Comparison of ENCODE assay signal across 25 cellular contexts in the genomic region with DNA sequence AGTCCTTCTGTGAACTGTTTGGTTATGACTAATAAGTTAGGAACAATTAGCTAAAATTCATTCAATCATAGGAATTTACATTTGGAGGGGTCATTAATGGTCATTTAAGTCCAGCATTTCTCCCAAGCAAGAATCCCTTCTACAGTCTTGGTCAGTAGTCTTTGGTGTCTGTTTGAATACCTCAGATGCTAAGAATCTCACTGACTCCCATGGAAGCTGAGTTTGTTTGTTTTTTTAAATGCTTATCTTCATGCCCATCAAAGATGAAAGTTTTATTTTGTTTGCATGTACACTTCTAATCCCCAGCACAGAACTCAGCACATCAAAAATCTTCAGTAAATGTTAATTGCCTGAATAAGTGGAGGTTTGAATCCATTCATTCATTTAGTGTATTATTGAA. TPM values are rescaled to one million over a fixed set of nuclear protein-coding genes. Genes with fewer than 3 reads are reported as not detected.
DNase-seq lines count a peak whose midpoint lies in the region; ATAC-seq, FAIRE-seq and TF ChIP-seq lines count a peak whose summit lies in the region.
"Had no signal": no experiment of that assay in that cellular context is flagged by ENCODE, and none has a peak within 500 bp of the region (broad histone marks: within the 10 kb centered on the region; RNA-seq: fewer than 3 reads in every experiment).

No MANE protein-coding gene starts in this region.

- H2AFZ ChIP-seq in keratinocyte (ENCODE audit: control insufficient read depth, low read length) = no peak overlapping the region

- H3K9me1 ChIP-seq in keratinocyte (ENCODE audit: control insufficient read depth, extremely low read depth, insufficient read depth, low read length) = no peaks in the 10 kb centered on the region

- H3K27ac ChIP-seq in 22Rv1 = peak overlapping the region; percentile 78
- H3K27ac ChIP-seq in keratinocyte (ENCODE audit: control insufficient read depth, insufficient read depth, low read length) = no peak overlapping the region
- no peak overlapping the region for H3K27ac ChIP-seq in esophagus muscularis mucosa (replicated peaks in 1 of 4)
- H3K27ac ChIP-seq: Peyer's patch had no signal

- H3K4me2 ChIP-seq in keratinocyte (ENCODE audit: control insufficient read depth, extremely low read depth, insufficient read depth, low read depth, low read length) = no peak overlapping the region

- DNase-seq in LNCaP clone FGC (ENCODE audit: low read depth) (peak; percentile 78), choroid plexus epithelial cell (ENCODE audit: low read depth) (peak; percentile 69), keratinocyte (ENCODE audit: low read depth, low spot score) (no peak), inferior parietal cortex (ENCODE audit: extremely low spot score) (no peak), esophagus muscularis mucosa (ENCODE audit: extremely low spot score) (no peak), OCI-M1 (lab: John Stamatoyannopoulos, UW) (no peak)
- DNase-seq: 8988T; AML-193; C1 segment of cervical spinal cord; CD8-positive, alpha-beta T cell; DMS153; GDM1; KG1; NCI-H1105 treated with DMSO at 0.1 percent for 48 hours; NCI-H2029 treated with DMSO at 0.1 percent for 48 hours; NCI-H226; NCI-H510A treated with DMSO at 0.1 percent for 48 hours; NCI-H748 treated with DMSO at 0.1 percent for 48 hours; NK-92 treated with Interleukin-12 subunit alpha and Interleukin-12 subunit beta, amount 100 ng/mL, for 24 hours; Peyer's patch had no signal

- H3K79me2 ChIP-seq in keratinocyte (ENCODE audit: control insufficient read depth, insufficient read depth, low read length) = no peaks in the 10 kb centered on the region

- no peak for TF ChIP-seq EP300 in esophagus muscularis mucosa (IDR thresholded peaks at IDR 0.05)

- peak; percentile 46 for FAIRE-seq in keratinocyte (lab: Jason Lieb, UNC)
- FAIRE-seq: GM19239, H1 had no signal

- H3K36me3 ChIP-seq in keratinocyte (ENCODE audit: control insufficient read depth in 2 of 2, extremely low read depth in 1 of 2, insufficient read depth in 2 of 2, low read length in 2 of 2) = no peaks in the 10 kb centered on the region
- no peaks in the 10 kb centered on the region for H3K36me3 ChIP-seq in esophagus muscularis mucosa
- H3K36me3 ChIP-seq: Peyer's patch had no signal

- TF ChIP-seq POLR2A in esophagus muscularis mucosa (IDR thresholded peaks at IDR 0.05; ENCODE audit: low read depth) = no peak

- no peaks in the 10 kb centered on the region for H4K20me1 ChIP-seq in keratinocyte (ENCODE audit: control insufficient read depth, extremely low read depth, insufficient read depth, low read length)

- H3K9ac ChIP-seq in keratinocyte (ENCODE audit: control insufficient read depth, extremely low read depth, insufficient read depth, low read length) = no peak overlapping the region

- H3K4me1 ChIP-seq in keratinocyte (ENCODE audit: control insufficient read depth, extremely low read depth, insufficient read depth, low read length) = peaks cover 9% of the 10 kb centered on the region
- H3K4me1 ChIP-seq in esophagus muscularis mucosa = peaks cover 7 to 18% (median 10%) of the 10 kb centered on the region in 4 donors

- H3K27me3 ChIP-seq in keratinocyte (ENCODE audit: control insufficient read depth, extremely low read depth, insufficient read depth, low read length) (no peaks in the 10 kb centered on the region), esophagus muscularis mucosa (no peaks in the 10 kb centered on the region)
- H3K27me3 ChIP-seq: Peyer's patch had no signal

- H3K9me3 ChIP-seq in keratinocyte (ENCODE audit: control insufficient read depth, low read depth, low read length) (peaks cover 1% of the 10 kb centered on the region), esophagus muscularis mucosa (no peaks in the 10 kb centered on the region)
- H3K9me3 ChIP-seq: Peyer's patch had no signal

- intact Hi-C loops in esophagus muscularis mucosa (cut with DNase I) = no loop called here

- dilution Hi-C loops in keratinocyte (cut with MboI; ENCODE audit: extremely low pct_ligation_motif_present, low sequenced_read_pairs) = no loop called here

- no peak for ATAC-seq in HG02884 (IDR thresholded peaks at IDR 0.05; ENCODE audit: unreplicated experiment)
- ATAC-seq: CD8-positive, alpha-beta T cell; HCT116 had no signal

- no peak for TF ChIP-seq CTCF in 22Rv1 (IDR thresholded peaks at IDR 0.05)
- no peak for TF ChIP-seq CTCF in LNCaP clone FGC (IDR thresholded peaks at IDR 0.05; ENCODE audit: control insufficient read depth, extremely low read depth, insufficient read depth)
- no peak for TF ChIP-seq CTCF in choroid plexus epithelial cell (conservative IDR thresholded peaks at IDR 0.05; ENCODE audit: low read depth, low read length)
- no peak for TF ChIP-seq CTCF in keratinocyte (optimal IDR thresholded peaks at IDR 0.05 in 1 of 3, IDR thresholded peaks at IDR 0.05 in 1 of 3, conservative IDR thresholded peaks at IDR 0.05 in 1 of 3; ENCODE audit: extremely low read depth in 1 of 3, insufficient read depth in 2 of 3, low read length in 3 of 3)
- TF ChIP-seq CTCF in esophagus muscularis mucosa (IDR thresholded peaks at IDR 0.05) = no peak

- no peak overlapping the region for H3K4me3 ChIP-seq in LNCaP clone FGC (ENCODE audit: low read depth, low read length)
- H3K4me3 ChIP-seq in choroid plexus epithelial cell (ENCODE audit: low read depth, low read length) = no peak overlapping the region
- no peak overlapping the region for H3K4me3 ChIP-seq in keratinocyte (ENCODE audit: control insufficient read depth in 2 of 3, extremely low read depth in 1 of 3, insufficient read depth in 2 of 3, low read depth in 1 of 3, low read length in 3 of 3)
- no peak overlapping the region for H3K4me3 ChIP-seq in esophagus muscularis mucosa
- H3K4me3 ChIP-seq: Peyer's patch had no signal

RNA-seq across cellular contexts. Expression of gene SLC44A3, which starts 41.3 kb away (rescaled TPM):
- polyA plus RNA-seq in keratinocyte = 5.3 to 8.9 TPM (median 7.3 TPM) in 3 replicates
- 2.1 TPM for polyA plus RNA-seq in keratinocyte (2011; ENCODE audit: low read depth)
- polyA plus RNA-seq in keratinocyte (2011; cell fraction: cytosol; rRNA removed) = 6.9 and 11.4 TPM in 2 replicates
- polyA plus RNA-seq in keratinocyte (2011; cell fraction: nucleus; rRNA removed) = 10.2 and 11.9 TPM in 2 replicates
- polyA plus RNA-seq in keratinocyte (2012; ENCODE audit: low replicate concordance) = 4.0 and 4.7 TPM in 2 replicates
- polyA minus RNA-seq in keratinocyte = 7.3 to 17.7 TPM (median 8.7 TPM) in 3 replicates
- polyA minus RNA-seq in keratinocyte (2011; cell fraction: cytosol; rRNA and poly(A)+ RNA removed) = 7.1 TPM
- 5.4 and 6.7 TPM in 2 replicates for polyA minus RNA-seq in keratinocyte (2011; cell fraction: nucleus; rRNA and poly(A)+ RNA removed)
- 1 to 10 TPM in 1 of 4 donors, under 1 TPM in 3; 0.63 to 1.7 (median 0.83) TPM for total RNA-seq in esophagus muscularis mucosa
- total RNA-seq: CD8-positive, alpha-beta T cell had no signal

Comparison
In these comparisons a context has a peak if more than half of its experiments do, and no peak if none do; other contexts are left out.
1. DNase-seq: peak in LNCaP clone FGC (single experiment) and choroid plexus epithelial cell (single experiment); none in keratinocyte (single experiment), inferior parietal cortex (single experiment), esophagus muscularis mucosa (single experiment) and OCI-M1 (single experiment).